In the genomic region with DNA sequence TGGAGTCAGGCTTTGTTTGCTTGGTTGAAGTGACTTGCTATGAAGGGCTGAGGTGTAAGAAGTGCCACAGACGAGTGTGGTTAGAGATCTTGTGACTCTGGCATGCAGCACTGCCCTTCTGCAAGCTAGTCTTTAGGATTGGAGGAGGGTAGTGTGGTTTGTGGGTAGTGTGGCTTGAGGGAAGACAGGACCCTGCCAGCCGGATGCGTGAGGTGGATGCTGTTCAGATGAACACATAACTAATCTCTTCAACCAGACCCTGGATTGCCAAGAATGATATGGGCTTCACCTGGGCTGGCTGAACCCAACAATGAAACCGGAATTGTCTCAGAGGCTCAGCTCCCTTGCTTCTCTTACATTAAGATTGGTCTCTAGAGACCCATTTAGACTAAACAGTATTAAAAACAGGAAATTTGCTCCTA, we compare ENCODE assay signal across 8 cellular contexts. TPM values are rescaled to one million over a fixed set of nuclear protein-coding genes. Genes with fewer than 3 reads are reported as not detected.
A peak's percentile ranks its signal among the peaks of the same experiment; 100 is the strongest.
DNase-seq lines count a peak whose midpoint lies in the region; ATAC-seq, FAIRE-seq and TF ChIP-seq lines count a peak whose summit lies in the region.

No MANE protein-coding gene starts in this region.

- ATAC-seq in HG03060 (IDR thresholded peaks at IDR 0.05; ENCODE audit: low read depth, unreplicated experiment): peak; percentile 43
- no peak for ATAC-seq in HG03045 (IDR thresholded peaks at IDR 0.05; ENCODE audit: unreplicated experiment)
- no peak for ATAC-seq in GM21526 (IDR thresholded peaks at IDR 0.05; ENCODE audit: low FRiP score, unreplicated experiment)

- no peak overlapping the region for H2AFZ ChIP-seq in endothelial cell of umbilical vein (ENCODE audit: low read depth, low read length)

- H3K9me1 ChIP-seq in endothelial cell of umbilical vein (replicated peaks; ENCODE audit: control insufficient read depth, extremely low read depth, insufficient read depth, low read length): no peaks in the 10 kb centered on the region

- H3K9ac ChIP-seq in endothelial cell of umbilical vein (replicated peaks; ENCODE audit: extremely low read depth, insufficient read depth, low read length): no peak overlapping the region

- no peak overlapping the region for H3K27ac ChIP-seq in endothelial cell of umbilical vein (ENCODE audit: insufficient read depth, low read depth, low read length)

- dilution Hi-C loops in endothelial cell of umbilical vein (cut with MboI; ENCODE audit: extremely low pct_ligation_motif_present, low sequenced_read_pairs): no loop called here

- CTCF ChIA-PET in endothelial cell of umbilical vein (lab: Charles Lee): interaction anchor here (1.3 to 2.3 kb wide), 2 partner anchors 9 to 10 kb away, joined by 3 to 5 read pairs; no protein-coding TSS in a partner anchor

- intact Hi-C loops in endothelial cell of umbilical vein (cut with micrococcal nuclease): no loop called here

- no peaks in the 10 kb centered on the region for H3K36me3 ChIP-seq in endothelial cell of umbilical vein (ENCODE audit: control insufficient read depth in 2 of 2, extremely low read depth in 1 of 2, insufficient read depth in 2 of 2, low read length in 2 of 2)

- no peaks in the 10 kb centered on the region for H3K27me3 ChIP-seq in endothelial cell of umbilical vein (ENCODE audit: control insufficient read depth in 2 of 2, insufficient read depth in 2 of 2, low read length in 2 of 2)

- peaks cover 14% of the 10 kb centered on the region for H3K4me1 ChIP-seq in endothelial cell of umbilical vein (ENCODE audit: control insufficient read depth, extremely low read depth, insufficient read depth, low read length)

- H3K9me3 ChIP-seq in endothelial cell of umbilical vein (replicated peaks; ENCODE audit: control insufficient read depth, insufficient read depth, low read length): no peaks in the 10 kb centered on the region

- POLR2A ChIA-PET in endothelial cell of umbilical vein (lab: Charles Lee): no interaction called here

- no peaks in the 10 kb centered on the region for H3K79me2 ChIP-seq in endothelial cell of umbilical vein (ENCODE audit: control insufficient read depth, insufficient read depth, low read length)

- H3K4me3 ChIP-seq in GM12864 (ENCODE audit: low read depth, low read length) (no peak overlapping the region), endothelial cell of umbilical vein (replicated peaks in 1 of 3; ENCODE audit: insufficient read depth in 1 of 3, low read depth in 1 of 3, low read length in 3 of 3) (no peak overlapping the region)

- FAIRE-seq in endothelial cell of umbilical vein (lab: Jason Lieb, UNC): no peak

- DNase-seq in GM12864 (ENCODE audit: low read depth) (peak; percentile 25), T-helper 2 cell (peak in 3 of 5 experiments; percentile 8 to 94 (median 63)), endothelial cell of umbilical vein (ENCODE audit: low read depth, low spot score) (peak; percentile 65), NCI-H2081 treated with DMSO at 0.1 percent for 48 hours (lab: John Stamatoyannopoulos, UW) (no peak)
- DNase-seq in stimulated activated CD8-positive, alpha-beta memory T cell treated with anti-CD3 and anti-CD28 coated beads, Interleukin-7, amount 100 ng/mL, for 1 hour (ENCODE audit: low read depth in 2 of 2): peak; percentile 12 to 15

- no peaks in the 10 kb centered on the region for H4K20me1 ChIP-seq in endothelial cell of umbilical vein (replicated peaks; ENCODE audit: control insufficient read depth, extremely low read depth, insufficient read depth, low read length)

- no peak overlapping the region for H3K4me2 ChIP-seq in endothelial cell of umbilical vein (ENCODE audit: insufficient read depth, low read length)

- TF ChIP-seq CTCF in GM12864 (IDR thresholded peaks at IDR 0.05; ENCODE audit: low read depth, low read length, missing control alignments): no peak
- no peak for TF ChIP-seq CTCF in endothelial cell of umbilical vein (IDR thresholded peaks at IDR 0.05; ENCODE audit: extremely low read depth in 1 of 2, insufficient read depth in 1 of 2, low read depth in 1 of 2, low read length in 2 of 2)

- BruUV-seq in endothelial cell of umbilical vein (replicated peaks; lab: Mats Ljungman, UMichigan): no TSS peak

- TF ChIP-seq POLR2A in endothelial cell of umbilical vein (IDR thresholded peaks at IDR 0.05; ENCODE audit: low read depth, low read length): no peak

TF ChIP-seq in endothelial cell of umbilical vein, 7 proteins besides CTCF, POLR2A, EP300 and RAD21:
- no peak for TF ChIP-seq JUN (IDR thresholded peaks at IDR 0.05; ENCODE audit: borderline replicate concordance, insufficient read depth, insufficient read length, low read depth)
- TF ChIP-seq, protein P1, sequence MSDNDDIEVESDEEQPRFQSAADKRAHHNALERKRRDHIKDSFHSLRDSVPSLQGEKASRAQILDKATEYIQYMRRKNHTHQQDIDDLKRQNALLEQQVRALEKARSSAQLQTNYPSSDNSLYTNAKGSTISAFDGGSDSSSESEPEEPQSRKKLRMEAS (IDR thresholded peaks at IDR 0.05; ENCODE audit: insufficient read depth, insufficient read length): no peak
- no peak for TF ChIP-seq EZH2 (IDR thresholded peaks at IDR 0.05; ENCODE audit: borderline replicate concordance, low read depth, low read length, severe bottlenecking)
- TF ChIP-seq FOS (IDR thresholded peaks at IDR 0.05; ENCODE audit: borderline replicate concordance, insufficient read depth, low read length): no peak
- no peak for TF ChIP-seq GATA2 (IDR thresholded peaks at IDR 0.05; ENCODE audit: insufficient read depth, insufficient read length, low read depth, low read length)
- no peak for TF ChIP-seq POLR2AphosphoS5 (IDR thresholded peaks at IDR 0.05; ENCODE audit: insufficient read depth, low read depth, low read length)
- no peak for TF ChIP-seq MYC (IDR thresholded peaks at IDR 0.05; ENCODE audit: low read depth, low read length)

RNA-seq across cellular contexts. Expression of a gene that starts 32.7 kb away (rescaled TPM):
- total RNA-seq in endothelial cell of umbilical vein: 17.2 and 17.5 TPM in 2 replicates
- 3.7 and 4.6 TPM in 2 replicates for polyA plus RNA-seq in endothelial cell of umbilical vein
- polyA plus RNA-seq in endothelial cell of umbilical vein (2011; cell fraction: cytosol; rRNA removed): 2.1 and 2.5 TPM in 2 replicates
- polyA plus RNA-seq in endothelial cell of umbilical vein (2011; cell fraction: nucleus; rRNA removed): 30.4 and 34.8 TPM in 2 replicates
- polyA plus RNA-seq in endothelial cell of umbilical vein (2012): 4.2 and 4.3 TPM in 2 replicates
- polyA minus RNA-seq in endothelial cell of umbilical vein: 22.7 and 26.6 TPM in 2 replicates
- polyA minus RNA-seq in endothelial cell of umbilical vein (2011; cell fraction: cytosol; rRNA and poly(A)+ RNA removed): 1.2 TPM
- polyA minus RNA-seq in endothelial cell of umbilical vein (2011; cell fraction: nucleus; rRNA and poly(A)+ RNA removed): 25.2 and 28.8 TPM in 2 replicates

RNA-seq across cellular contexts. Expression of a gene that starts 59.5 kb away (rescaled TPM):
- 33.5 and 37.8 TPM in 2 replicates for total RNA-seq in endothelial cell of umbilical vein
- 9.9 and 12.6 TPM in 2 replicates for polyA plus RNA-seq in endothelial cell of umbilical vein
- 21.0 and 21.6 TPM in 2 replicates for polyA plus RNA-seq in endothelial cell of umbilical vein (2011; cell fraction: cytosol; rRNA removed)
- 8.0 and 11.9 TPM in 2 replicates for polyA plus RNA-seq in endothelial cell of umbilical vein (2011; cell fraction: nucleus; rRNA removed)
- polyA plus RNA-seq in endothelial cell of umbilical vein (2012): 18.0 and 30.5 TPM in 2 replicates
- polyA minus RNA-seq in endothelial cell of umbilical vein: 6.0 and 8.8 TPM in 2 replicates
- polyA minus RNA-seq in endothelial cell of umbilical vein (2011; cell fraction: cytosol; rRNA and poly(A)+ RNA removed): 13.2 TPM
- polyA minus RNA-seq in endothelial cell of umbilical vein (2011; cell fraction: nucleus; rRNA and poly(A)+ RNA removed): 5.6 and 8.0 TPM in 2 replicates

RNA-seq across cellular contexts. Expression of a gene that starts 59.5 kb away (rescaled TPM):
- 32.8 and 39.2 TPM in 2 replicates for total RNA-seq in endothelial cell of umbilical vein
- 11.2 and 13.4 TPM in 2 replicates for polyA plus RNA-seq in endothelial cell of umbilical vein
- polyA plus RNA-seq in endothelial cell of umbilical vein (2011; cell fraction: cytosol; rRNA removed): 17.5 and 19.2 TPM in 2 replicates
- polyA plus RNA-seq in endothelial cell of umbilical vein (2011; cell fraction: nucleus; rRNA removed): 11.2 and 12.3 TPM in 2 replicates
- polyA plus RNA-seq in endothelial cell of umbilical vein (2012): 12.6 and 19.2 TPM in 2 replicates
- polyA minus RNA-seq in endothelial cell of umbilical vein: 10.5 and 12.2 TPM in 2 replicates
- 8.5 TPM for polyA minus RNA-seq in endothelial cell of umbilical vein (2011; cell fraction: cytosol; rRNA and poly(A)+ RNA removed)
- 4.9 and 9.5 TPM in 2 replicates for polyA minus RNA-seq in endothelial cell of umbilical vein (2011; cell fraction: nucleus; rRNA and poly(A)+ RNA removed)
